ENCODE assay signal across 19 cellular contexts in the genomic region with DNA sequence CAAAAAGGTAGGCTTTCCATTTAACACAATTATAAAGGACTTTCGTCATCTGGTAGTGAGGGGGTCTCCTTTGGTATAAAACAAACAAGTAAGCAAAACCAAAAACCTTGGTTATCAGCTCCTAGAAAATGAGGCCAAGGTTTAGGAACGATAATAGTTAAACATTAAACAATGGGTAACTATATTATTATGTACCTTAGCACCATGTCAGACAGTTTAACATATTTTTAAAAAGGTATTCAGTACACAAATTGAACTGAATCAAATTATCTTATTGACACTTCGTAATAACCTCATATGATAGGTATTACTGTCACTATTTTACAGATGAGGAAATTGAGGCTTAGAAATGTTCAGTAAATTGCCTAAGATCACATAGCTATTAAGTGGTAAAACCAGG. TPM values are rescaled to one million over a fixed set of nuclear protein-coding genes. Genes with fewer than 3 reads are reported as not detected.
DNase-seq lines count a peak whose midpoint lies in the region; ATAC-seq, FAIRE-seq and TF ChIP-seq lines count a peak whose summit lies in the region.
"Had no signal": no experiment of that assay in that cellular context is flagged by ENCODE, and none has a peak within 500 bp of the region (broad histone marks: within the 10 kb centered on the region; RNA-seq: fewer than 3 reads in every experiment).

No MANE protein-coding gene starts in this region.

- FAIRE-seq in GM12891 (lab: Jason Lieb, UNC) = peak; percentile 5
- FAIRE-seq: GM19239 had no signal

- no peak overlapping the region for H3K4me3 ChIP-seq in colonic mucosa
- H3K4me3 ChIP-seq in mucosa of descending colon = no peak overlapping the region
- H3K4me3 ChIP-seq: BLaER1, GM23338 had no signal

- H3K27me3 ChIP-seq in colonic mucosa = no peaks in the 10 kb centered on the region
- H3K27me3 ChIP-seq: BLaER1 had no signal

- peak; percentile 52 for ATAC-seq in mucosa of descending colon
- ATAC-seq: CD8-positive, alpha-beta T cell; GM23338; HCT116 had no signal

- no peak overlapping the region for H3K9ac ChIP-seq in colonic mucosa (ENCODE audit: low read depth in 2 of 2, low read length in 2 of 2)
- H3K9ac ChIP-seq: BLaER1 had no signal

- DNase-seq in GM12891 (ENCODE audit: insufficient read length, low spot score) (no peak), colonic mucosa (no peak), mucosa of descending colon (no peak), COR-L47 (lab: John Stamatoyannopoulos, UW) (no peak), NCI-H1105 treated with DMSO at 0.1 percent for 48 hours (lab: John Stamatoyannopoulos, UW) (no peak), GM10266 (ENCODE audit: extremely low spot score) (no peak)
- DNase-seq in activated T-cell treated with anti-CD3 and anti-CD28 coated beads, Interleukin-2, amount 50 U/mL, for 48 hours = no peak
- DNase-seq: CD4-positive, CD25-positive, alpha-beta regulatory T cell; CD8-positive, alpha-beta T cell; DMS53; DMS79 treated with DMSO at 0.1 percent for 48 hours; GF-D8; H9 had no signal

- no peaks in the 10 kb centered on the region for H3K36me3 ChIP-seq in colonic mucosa
- H3K36me3 ChIP-seq in mucosa of descending colon (ENCODE audit: low read depth) = no peaks in the 10 kb centered on the region
- H3K36me3 ChIP-seq: BLaER1 had no signal

- no peaks in the 10 kb centered on the region for H3K4me1 ChIP-seq in colonic mucosa
- H3K4me1 ChIP-seq in mucosa of descending colon (ENCODE audit: low read depth) = no peaks in the 10 kb centered on the region
- H3K4me1 ChIP-seq: BLaER1 had no signal

- H3K9me3 ChIP-seq in colonic mucosa (no peaks in the 10 kb centered on the region), mucosa of descending colon (no peaks in the 10 kb centered on the region)
- H3K9me3 ChIP-seq: BLaER1 had no signal

- TF ChIP-seq CTCF in colonic mucosa (IDR thresholded peaks at IDR 0.05) = no peak
- no peak for TF ChIP-seq CTCF in mucosa of descending colon (IDR thresholded peaks at IDR 0.05)
- no peak for TF ChIP-seq CTCF in GM10266 (IDR thresholded peaks at IDR 0.05; ENCODE audit: control insufficient read depth, insufficient read depth, low read depth, missing control alignments)

- intact Hi-C loops in colonic mucosa (cut with DNase I) (no loop called here), mucosa of descending colon (cut with DNase I, micrococcal nuclease) (no loop called here)

- peak overlapping the region; percentile 31 for H3K27ac ChIP-seq in colonic mucosa
- H3K27ac ChIP-seq: BLaER1, C4-2B had no signal

- TF ChIP-seq POLR2A in GM12891 (IDR thresholded peaks at IDR 0.05; ENCODE audit: low read depth, low read length) = no peak

TF ChIP-seq in GM12891, 5 proteins besides CTCF, POLR2A, EP300 and RAD21:
- TF ChIP-seq POU2F2 (IDR thresholded peaks at IDR 0.05; ENCODE audit: low read depth, low read length) (no peak), POLR2AphosphoS5 (IDR thresholded peaks at IDR 0.05; ENCODE audit: low read depth, low read length) (no peak), TAF1 (IDR thresholded peaks at IDR 0.05; ENCODE audit: low read depth, low read length) (no peak), SPI1 (IDR thresholded peaks at IDR 0.05; ENCODE audit: low read depth, low read length) (no peak), PAX5 (IDR thresholded peaks at IDR 0.05; ENCODE audit: insufficient read depth, low read length, severe bottlenecking) (no peak)

RNA-seq across cellular contexts. Expression of a gene that starts 32.1 kb away (rescaled TPM):
- 0.12 TPM for polyA plus RNA-seq in GM12891 (2012; ENCODE audit: low read depth, missing spikeins)
- total RNA-seq in colonic mucosa (1 to 10 TPM in 1 of 2 donors, under 1 TPM in 1; 0.54 to 1.2 TPM), mucosa of descending colon (1 to 10 TPM in 1 of 3 donors, under 1 TPM in 2; 0.69 to 8.0 (median 0.82) TPM)
- total RNA-seq: G401 had no signal
